15 cellular contexts compared by ENCODE assay signal in the genomic region with DNA sequence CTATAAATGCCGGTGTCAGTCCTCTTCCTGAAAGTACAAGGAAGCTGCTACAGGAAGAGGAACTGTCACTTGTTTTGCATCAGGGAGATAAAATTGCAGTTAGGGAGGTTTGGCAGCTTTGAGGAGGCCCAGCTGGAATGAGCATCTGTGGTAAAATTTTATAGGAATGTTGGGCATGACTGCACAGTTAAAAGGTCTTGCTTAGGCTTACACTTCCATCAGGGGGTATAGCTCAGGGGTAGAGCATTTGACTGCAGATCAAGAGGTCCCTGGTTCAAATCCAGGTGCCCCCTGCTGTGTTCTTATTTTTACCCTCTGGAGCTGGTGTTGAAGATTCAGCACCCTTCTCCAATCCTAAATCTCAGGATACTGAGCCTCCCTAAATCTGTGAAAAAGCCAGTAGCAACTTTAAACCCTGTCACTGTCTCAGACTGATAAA.
A peak's percentile ranks its signal among the peaks of the same experiment; 100 is the strongest.
DNase-seq lines count a peak whose midpoint lies in the region; ATAC-seq and TF ChIP-seq lines count a peak whose summit lies in the region.
"Had no signal": no experiment of that assay in that cellular context is flagged by ENCODE, and none has a peak within 500 bp of the region (broad histone marks: within the 10 kb centered on the region; RNA-seq: fewer than 3 reads in every experiment).

No MANE protein-coding gene starts in this region.

- no peak for TF ChIP-seq POLR2A in NB4 (IDR thresholded peaks at IDR 0.05; ENCODE audit: extremely low read depth, insufficient read length)

- peak overlapping the region; percentile 36 for H3K27ac Mint-ChIP-seq in chondrocyte (ENCODE audit: unreplicated experiment)
- H3K27ac Mint-ChIP-seq in stimulated activated naive B cell treated with anti-CD40 and anti-IgM and Interleukin-4, amounts not matched to agents 10 μg/mL and 1 μg/mL and 100 μg/mL, for 72 hours = peak overlapping the region; percentile 82
- H3K27ac Mint-ChIP-seq in natural killer cell treated with Interleukin-12 subunit alpha and Interleukin-12 subunit beta and Interleukin-15 and Interleukin-18, amount 100 ng/mL, for 72 hours = no peak overlapping the region
- H3K27ac Mint-ChIP-seq: dendritic cell treated with granulocyte-macrophage colony-stimulating factor and Interleukin-4, amounts not matched to agents 40 ng/mL and 50 ng/mL, for 4 days had no signal

- H3K4me3 ChIP-seq in NB4 (ENCODE audit: low read depth, low read length) = no peak overlapping the region
- H3K4me3 ChIP-seq: psoas muscle had no signal

- POLR2A ChIA-PET in GM10248 (lab: Yijun Ruan, JAX) = no interaction called here

- DNase-seq in activated CD8-positive, alpha-beta memory T cell treated with anti-CD3 and anti-CD28 coated beads for 24 hours = peak; percentile 33
- DNase-seq in activated CD8-positive, alpha-beta memory T cell treated with anti-CD3 and anti-CD28 coated beads, Interleukin-2, amount 50 U/mL, for 48 hours = no peak
- DNase-seq in NB4 (ENCODE audit: low read depth) = peak; percentile 24
- no peak for DNase-seq in chondrocyte (ENCODE audit: low spot score)
- DNase-seq in stimulated activated naive B cell treated with anti-CD40 and anti-IgM and Interleukin-4, amounts not matched to agents 10 μg/mL and 1 μg/mL and 100 μg/mL, for 72 hours = no peak
- no peak for DNase-seq in stimulated activated naive CD4-positive, alpha-beta T cell (lab: John Stamatoyannopoulos, UW)
- DNase-seq in natural killer cell treated with Interleukin-12 subunit alpha and Interleukin-12 subunit beta and Interleukin-15 and Interleukin-18, amount 100 ng/mL, for 72 hours (ENCODE audit: low spot score) = no peak
- no peak for DNase-seq in GM10248 (ENCODE audit: extremely low spot score)
- DNase-seq: activated CD4-positive, alpha-beta T cell treated with anti-CD3 and anti-CD28 coated beads for 4 hours; anterior cingulate cortex; foreskin melanocyte; NCI-H1417 treated with DMSO at 0.1 percent for 48 hours; psoas muscle; stimulated activated CD4-positive, alpha-beta T cell treated with anti-CD3 and anti-CD28 coated beads, Interleukin-1b, Interleukin-23, amount 100 ng/mL, for 48 hours had no signal

- peaks cover 11% of the 10 kb centered on the region for H3K36me3 Mint-ChIP-seq in chondrocyte (ENCODE audit: low read depth)
- H3K36me3 Mint-ChIP-seq in stimulated activated naive B cell treated with anti-CD40 and anti-IgM and Interleukin-4, amounts not matched to agents 10 μg/mL and 1 μg/mL and 100 μg/mL, for 72 hours = peaks cover 5 to 8% of the 10 kb centered on the region in 2 donors
- peaks cover 21% of the 10 kb centered on the region for H3K36me3 Mint-ChIP-seq in natural killer cell treated with Interleukin-12 subunit alpha and Interleukin-12 subunit beta and Interleukin-15 and Interleukin-18, amount 100 ng/mL, for 72 hours

- ATAC-seq in stimulated activated naive B cell treated with anti-CD40 and anti-IgM and Interleukin-4, amounts not matched to agents 10 μg/mL and 1 μg/mL and 100 μg/mL, for 72 hours (replicated peaks) = no peak
- ATAC-seq in natural killer cell treated with Interleukin-12 subunit alpha and Interleukin-12 subunit beta and Interleukin-15 and Interleukin-18, amount 100 ng/mL, for 72 hours = no peak
- ATAC-seq: psoas muscle had no signal

- no peak for TF ChIP-seq CTCF in NB4 (IDR thresholded peaks at IDR 0.05; ENCODE audit: low read depth, low read length)
- no peak for TF ChIP-seq CTCF in chondrocyte (IDR thresholded peaks at IDR 0.05)
- TF ChIP-seq CTCF in GM10248 (IDR thresholded peaks at IDR 0.05; ENCODE audit: control extremely low read depth, extremely low read depth, low read depth, missing control alignments) = no peak

- peaks cover 24% of the 10 kb centered on the region for H3K9me3 Mint-ChIP-seq in chondrocyte (ENCODE audit: low read depth)
- peaks cover 12 to 14% of the 10 kb centered on the region in 2 donors for H3K9me3 Mint-ChIP-seq in stimulated activated naive B cell treated with anti-CD40 and anti-IgM and Interleukin-4, amounts not matched to agents 10 μg/mL and 1 μg/mL and 100 μg/mL, for 72 hours
- peaks cover 11% of the 10 kb centered on the region for H3K9me3 Mint-ChIP-seq in natural killer cell treated with Interleukin-12 subunit alpha and Interleukin-12 subunit beta and Interleukin-15 and Interleukin-18, amount 100 ng/mL, for 72 hours

- H3K4me1 Mint-ChIP-seq in chondrocyte (ENCODE audit: low read depth) = no peaks in the 10 kb centered on the region
- H3K4me1 Mint-ChIP-seq in stimulated activated naive B cell treated with anti-CD40 and anti-IgM and Interleukin-4, amounts not matched to agents 10 μg/mL and 1 μg/mL and 100 μg/mL, for 72 hours = peaks cover 0 to 2% of the 10 kb centered on the region in 2 donors
- H3K4me1 Mint-ChIP-seq in natural killer cell treated with Interleukin-12 subunit alpha and Interleukin-12 subunit beta and Interleukin-15 and Interleukin-18, amount 100 ng/mL, for 72 hours (ENCODE audit: low read depth in 2 of 2) = no peaks in the 10 kb centered on the region

- no peaks in the 10 kb centered on the region for H3K27me3 Mint-ChIP-seq in chondrocyte (ENCODE audit: low read depth)
- H3K27me3 Mint-ChIP-seq in stimulated activated naive B cell treated with anti-CD40 and anti-IgM and Interleukin-4, amounts not matched to agents 10 μg/mL and 1 μg/mL and 100 μg/mL, for 72 hours = peaks cover 14 to 32% of the 10 kb centered on the region in 2 donors
- peaks cover 12 to 20% of the 10 kb centered on the region in 2 donors for H3K27me3 Mint-ChIP-seq in natural killer cell treated with Interleukin-12 subunit alpha and Interleukin-12 subunit beta and Interleukin-15 and Interleukin-18, amount 100 ng/mL, for 72 hours

- CTCF ChIA-PET in GM10248 (lab: Yijun Ruan, JAX) = interaction anchor here (1.4 to 1.5 kb wide), 2 partner anchors 20 to 35 kb away, joined by 3 to 5 read pairs; no protein-coding TSS in a partner anchor

- H3K4me3 Mint-ChIP-seq in chondrocyte (ENCODE audit: unreplicated experiment) = no peak overlapping the region
- H3K4me3 Mint-ChIP-seq in stimulated activated naive B cell treated with anti-CD40 and anti-IgM and Interleukin-4, amounts not matched to agents 10 μg/mL and 1 μg/mL and 100 μg/mL, for 72 hours = no peak overlapping the region
- H3K4me3 Mint-ChIP-seq in natural killer cell treated with Interleukin-12 subunit alpha and Interleukin-12 subunit beta and Interleukin-15 and Interleukin-18, amount 100 ng/mL, for 72 hours = no peak overlapping the region
- H3K4me3 Mint-ChIP-seq: dendritic cell treated with granulocyte-macrophage colony-stimulating factor and Interleukin-4, amounts not matched to agents 40 ng/mL and 50 ng/mL, for 4 days had no signal

Comparison
In these comparisons a context has a peak if more than half of its experiments do, and no peak if none do; other contexts are left out.
1. DNase-seq: peak in activated CD8-positive, alpha-beta memory T cell treated with anti-CD3 and anti-CD28 coated beads for 24 hours (single experiment) and NB4 (single experiment); none in activated CD8-positive, alpha-beta memory T cell treated with anti-CD3 and anti-CD28 coated beads, Interleukin-2, amount 50 U/mL, for 48 hours (single experiment), chondrocyte (single experiment), stimulated activated naive B cell treated with anti-CD40 and anti-IgM and Interleukin-4, amounts not matched to agents 10 μg/mL and 1 μg/mL and 100 μg/mL, for 72 hours (single experiment), stimulated activated naive CD4-positive, alpha-beta T cell (0 of 6), natural killer cell treated with Interleukin-12 subunit alpha and Interleukin-12 subunit beta and Interleukin-15 and Interleukin-18, amount 100 ng/mL, for 72 hours (single experiment) and GM10248 (single experiment).
2. H3K27ac Mint-ChIP-seq: peak in chondrocyte (single experiment) and stimulated activated naive B cell treated with anti-CD40 and anti-IgM and Interleukin-4, amounts not matched to agents 10 μg/mL and 1 μg/mL and 100 μg/mL, for 72 hours (single experiment); none in natural killer cell treated with Interleukin-12 subunit alpha and Interleukin-12 subunit beta and Interleukin-15 and Interleukin-18, amount 100 ng/mL, for 72 hours (0 of 2).